ENCODE assay signal across 16 cellular contexts in the genomic region with DNA sequence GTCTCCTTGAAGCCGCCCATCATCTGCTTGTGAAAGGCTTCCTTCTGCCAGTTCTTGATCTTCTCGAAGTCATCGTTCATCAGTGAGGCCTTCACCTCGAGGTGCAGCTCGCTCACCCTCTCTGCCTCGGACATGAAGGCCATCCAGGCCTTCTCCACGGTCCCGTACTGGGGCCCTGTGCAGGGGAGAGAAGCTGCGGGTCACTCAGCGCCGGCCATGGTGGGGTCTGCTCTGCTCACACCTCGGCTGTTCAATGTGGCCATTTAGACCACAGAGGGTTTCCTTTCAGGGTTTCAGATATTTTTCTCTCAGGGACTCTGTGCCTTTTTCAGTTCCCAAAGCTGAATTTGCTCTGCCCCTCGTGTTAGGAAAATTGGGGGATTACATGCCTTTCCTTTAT.
"Had no signal": no experiment of that assay in that cellular context is flagged by ENCODE, and none has a peak within 500 bp of the region (broad histone marks: within the 10 kb centered on the region; RNA-seq: fewer than 3 reads in every experiment).

No MANE protein-coding gene starts in this region.

- H3K27me3 Mint-ChIP-seq: activated T-cell treated with anti-CD3 and anti-CD28 coated beads, Interleukin-2, amount 50 U/mL, for 24 hours; brain; T-cell had no signal

- H3K4me1 ChIP-seq: foreskin keratinocyte had no signal

- ATAC-seq: foreskin keratinocyte, left colon, lower lobe of right lung, T-cell, upper lobe of right lung had no signal

- H3K4me2 ChIP-seq: hepatocyte had no signal

- H3K4me3 ChIP-seq: hepatocyte, lower lobe of right lung, prostate gland, upper lobe of right lung had no signal

- H2AFZ ChIP-seq: hepatocyte had no signal

- H3K27ac Mint-ChIP-seq: activated naive CD4-positive, alpha-beta T cell treated with anti-CD3 and anti-CD28 coated beads for 36 hours; brain; endodermal cell; nephron; T-cell had no signal

- H3K27me3 ChIP-seq: foreskin keratinocyte, hepatocyte, upper lobe of right lung had no signal

- H3K4me3 Mint-ChIP-seq: activated naive CD4-positive, alpha-beta T cell treated with anti-CD3 and anti-CD28 coated beads for 36 hours; activated T-cell treated with anti-CD3 and anti-CD28 coated beads, Interleukin-2, amount 50 U/mL, for 24 hours; brain; endodermal cell; nephron; T-cell had no signal

- DNase-seq: activated CD4-positive, CD25-positive, alpha-beta regulatory T cell treated with anti-CD3 and anti-CD28 coated beads, Interleukin-2, amount 50 U/mL, for 72 hours; activated naive CD4-positive, alpha-beta T cell treated with anti-CD3 and anti-CD28 coated beads for 36 hours; activated T-cell treated with anti-CD3 and anti-CD28 coated beads, Interleukin-2, amount 50 U/mL, for 24 hours; caudate nucleus; endodermal cell; foreskin keratinocyte; left colon; lower lobe of right lung; stimulated activated CD4-positive, alpha-beta T cell treated with anti-CD3 and anti-CD28 coated beads, Interleukin-2, amount 100 ng/mL, for 48 hours; T-cell; upper lobe of right lung had no signal

- H3K9me3 Mint-ChIP-seq: activated naive CD4-positive, alpha-beta T cell treated with anti-CD3 and anti-CD28 coated beads for 36 hours; activated T-cell treated with anti-CD3 and anti-CD28 coated beads, Interleukin-2, amount 50 U/mL, for 24 hours; brain; endodermal cell; nephron; T-cell had no signal

- H3K9me3 ChIP-seq: lower lobe of right lung, prostate gland, upper lobe of right lung had no signal

- H3K27ac ChIP-seq: epithelial cell of prostate, foreskin keratinocyte, hepatocyte had no signal
